ENCODE assay signal across 8 cellular contexts in genomic region chr10:69181433-69181832, GRCh38. TPM values are rescaled to one million over a fixed set of nuclear protein-coding genes. Genes with fewer than 3 reads are reported as not detected.
DNase-seq lines count a peak whose midpoint lies in the region; ATAC-seq and TF ChIP-seq lines count a peak whose summit lies in the region.

No MANE protein-coding gene starts in this region.

- no peak overlapping the region for H3K27ac ChIP-seq in RWPE2 (ENCODE audit: poor library complexity, severe bottlenecking)

- H3K4me3 Mint-ChIP-seq in progenitor cell of endocrine pancreas (ENCODE audit: low read depth): peak overlapping the region; percentile 94

- no peak for ATAC-seq in RWPE2 (ENCODE audit: low read depth)
- ATAC-seq in HG03442 (IDR thresholded peaks at IDR 0.05; ENCODE audit: unreplicated experiment): no peak
- ATAC-seq in GM21528 (IDR thresholded peaks at IDR 0.05; ENCODE audit: low FRiP score, unreplicated experiment): no peak

- peaks cover 30% of the 10 kb centered on the region for H3K36me3 ChIP-seq in RWPE2 (ENCODE audit: low read depth)

- peak overlapping the region; percentile 100 for H3K27ac Mint-ChIP-seq in progenitor cell of endocrine pancreas

- peaks cover 4% of the 10 kb centered on the region for H3K36me3 Mint-ChIP-seq in progenitor cell of endocrine pancreas (ENCODE audit: insufficient read depth)

- DNase-seq in RWPE2 (ENCODE audit: low spot score) (no peak), erythroblast (lab: John Stamatoyannopoulos, UW) (peak; percentile 17 to 29), progenitor cell of endocrine pancreas (ENCODE audit: low spot score, unreplicated experiment) (no peak), posterior vena cava (ENCODE audit: low spot score) (no peak), MV-4-11 (lab: John Stamatoyannopoulos, UW) (no peak)

- TF ChIP-seq CTCF in RWPE2 (IDR thresholded peaks at IDR 0.05; ENCODE audit: poor library complexity, severe bottlenecking): no peak
- TF ChIP-seq CTCF in progenitor cell of endocrine pancreas (IDR thresholded peaks at IDR 0.05; ENCODE audit: unreplicated experiment): no peak

- peak overlapping the region; percentile 90 for H3K4me3 ChIP-seq in GM08714 (ENCODE audit: low read length)
- H3K4me3 ChIP-seq in RWPE2 (ENCODE audit: severe bottlenecking): peak overlapping the region; percentile 92

- intact Hi-C loops in posterior vena cava (cut with DNase I): no loop called here

- H3K4me1 Mint-ChIP-seq in progenitor cell of endocrine pancreas (ENCODE audit: low read depth): peaks cover 11% of the 10 kb centered on the region

- no peak for TF ChIP-seq POLR2A in erythroblast (IDR thresholded peaks at IDR 0.05; ENCODE audit: low read length)

- no peaks in the 10 kb centered on the region for H3K9me3 Mint-ChIP-seq in progenitor cell of endocrine pancreas (ENCODE audit: low read depth)

- no peaks in the 10 kb centered on the region for H3K27me3 ChIP-seq in RWPE2 (ENCODE audit: insufficient read depth, poor library complexity, severe bottlenecking)

- no peaks in the 10 kb centered on the region for H3K9me3 ChIP-seq in RWPE2 (ENCODE audit: severe bottlenecking)

- no peaks in the 10 kb centered on the region for H3K4me1 ChIP-seq in RWPE2 (ENCODE audit: insufficient read depth, poor library complexity, severe bottlenecking)

- H3K27me3 Mint-ChIP-seq in progenitor cell of endocrine pancreas: no peaks in the 10 kb centered on the region

RNA-seq across cellular contexts. Expression of gene SUPV3L1, which starts 1.4 kb away (rescaled TPM):
- total RNA-seq in progenitor cell of endocrine pancreas (35.9 and 36.6 TPM in 2 replicates), posterior vena cava (10 to 100 TPM; 16.0 to 18.6 TPM)

RNA-seq across cellular contexts. Expression of gene HKDC1, which starts 38.7 kb away (rescaled TPM):
- 4.1 and 6.2 TPM in 2 replicates for total RNA-seq in progenitor cell of endocrine pancreas
- total RNA-seq in posterior vena cava: under 1 TPM; 0.05 to 0.09 TPM

RNA-seq across cellular contexts. Expression of gene VPS26A, which starts 57.5 kb away (rescaled TPM):
- total RNA-seq in progenitor cell of endocrine pancreas: 51.1 and 60.4 TPM in 2 replicates
- total RNA-seq in posterior vena cava: 10 to 100 TPM; 44.2 to 58.2 TPM

Comparison
In these comparisons a context has a peak if more than half of its experiments do, and no peak if none do; other contexts are left out.
1. DNase-seq: peak in erythroblast (2 of 2); none in RWPE2 (single experiment), progenitor cell of endocrine pancreas (single experiment), posterior vena cava (single experiment) and MV-4-11 (single experiment).